8 cellular contexts compared by ENCODE assay signal in the genomic region with DNA sequence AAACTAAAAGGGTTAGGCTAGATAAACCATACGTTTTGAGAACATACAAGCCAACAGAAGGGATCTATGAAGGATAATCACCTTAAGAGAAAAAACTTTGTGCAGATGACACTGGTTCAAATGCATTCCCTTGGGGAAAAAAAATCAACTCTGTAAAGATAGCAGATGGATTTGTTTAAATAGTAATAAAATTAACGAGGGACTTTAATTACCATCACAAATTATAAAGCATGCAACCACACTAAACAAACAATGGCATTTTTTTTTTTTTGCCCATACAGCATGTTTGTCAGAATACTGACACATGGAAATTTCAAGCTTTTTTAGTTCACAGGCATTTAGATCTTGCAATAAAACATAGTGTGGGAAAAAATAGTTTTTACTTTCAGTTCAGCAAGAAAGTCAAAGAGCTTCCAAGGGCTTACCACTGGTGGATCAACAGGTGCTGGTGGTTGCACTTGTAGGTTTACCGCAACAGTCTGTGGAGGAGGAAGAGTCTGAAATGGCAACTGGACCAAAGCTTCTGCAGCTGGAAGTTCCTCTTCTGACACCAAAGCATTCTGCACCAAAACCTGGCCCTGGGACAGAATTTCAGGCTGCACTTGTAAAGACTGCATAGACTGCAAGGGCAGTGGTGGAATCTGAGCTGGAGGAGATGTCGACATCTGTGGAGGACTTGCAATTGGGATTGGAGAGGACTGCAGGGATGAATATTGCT. TPM values are rescaled to one million over a fixed set of nuclear protein-coding genes. Genes with fewer than 3 reads are reported as not detected.
A peak's percentile ranks its signal among the peaks of the same experiment; 100 is the strongest.
DNase-seq lines count a peak whose midpoint lies in the region; ATAC-seq and TF ChIP-seq lines count a peak whose summit lies in the region.

No MANE protein-coding gene starts in this region.

- no peak overlapping the region for H3K4me3 ChIP-seq in mesenchymal stem cell (ENCODE audit: insufficient read depth in 1 of 2, low read depth in 1 of 2, low read length in 2 of 2)
- no peak overlapping the region for H3K4me3 ChIP-seq in uterus

- no peak overlapping the region for H3K27ac ChIP-seq in mesenchymal stem cell (ENCODE audit: low read length, poor library complexity, severe bottlenecking)
- H3K27ac ChIP-seq in uterus, result no peak overlapping the region

- no peak for TF ChIP-seq CTCF in uterus (IDR thresholded peaks at IDR 0.05)

- no peaks in the 10 kb centered on the region for H3K27me3 Mint-ChIP-seq in activated T-cell treated with anti-CD3 and anti-CD28 coated beads, Interleukin-2, amount 50 U/mL, for 24 hours

- H3K4me1 ChIP-seq in mesenchymal stem cell (ENCODE audit: control insufficient read depth, insufficient read depth, low read depth, low read length) (no peaks in the 10 kb centered on the region), uterus (no peaks in the 10 kb centered on the region)

- peak overlapping the region; percentile 86 for H3K27ac Mint-ChIP-seq in activated T-cell treated with anti-CD3 and anti-CD28 coated beads, Interleukin-2, amount 50 U/mL, for 24 hours

- H3K9me3 Mint-ChIP-seq in activated T-cell treated with anti-CD3 and anti-CD28 coated beads, Interleukin-2, amount 50 U/mL, for 24 hours, result peaks cover under 1% of the 10 kb centered on the region

- peaks cover 41% of the 10 kb centered on the region for H3K4me1 Mint-ChIP-seq in activated T-cell treated with anti-CD3 and anti-CD28 coated beads, Interleukin-2, amount 50 U/mL, for 24 hours (ENCODE audit: low read depth)

- H3K9me3 ChIP-seq in mesenchymal stem cell (ENCODE audit: control insufficient read depth, low read length), result peaks cover 3% of the 10 kb centered on the region
- no peaks in the 10 kb centered on the region for H3K9me3 ChIP-seq in uterus

- H3K9ac ChIP-seq in mesenchymal stem cell (ENCODE audit: low read length), result no peak overlapping the region

- no peak overlapping the region for H3K4ac ChIP-seq in mesenchymal stem cell (ENCODE audit: low read depth in 1 of 2, low read length in 2 of 2)

- intact Hi-C loops in uterus (cut with DNase I; ENCODE audit: low total_unique reads), result no loop called here

- H3K4me3 Mint-ChIP-seq in activated T-cell treated with anti-CD3 and anti-CD28 coated beads, Interleukin-2, amount 50 U/mL, for 24 hours, result peak overlapping the region; percentile 9

- H4K8ac ChIP-seq in mesenchymal stem cell (ENCODE audit: low read length), result no peak overlapping the region

- H3K18ac ChIP-seq in mesenchymal stem cell (ENCODE audit: low read depth in 1 of 2, low read length in 2 of 2), result no peak overlapping the region

- H2AK5ac ChIP-seq in mesenchymal stem cell (ENCODE audit: low read length, severe bottlenecking), result no peak overlapping the region

- no peak overlapping the region for H2BK120ac ChIP-seq in mesenchymal stem cell (ENCODE audit: low read depth, low read length)

- no peak overlapping the region for H3K4me2 ChIP-seq in mesenchymal stem cell (ENCODE audit: low read length, poor library complexity, severe bottlenecking)

- H3K23ac ChIP-seq in mesenchymal stem cell (ENCODE audit: low read length in 2 of 2), result no peak overlapping the region

- WGBS in mesenchymal stem cell, result 97% methylated on average over 3 of the region's 4 CpGs

- H2BK15ac ChIP-seq in mesenchymal stem cell (ENCODE audit: low read depth, poor library complexity, severe bottlenecking), result no peak overlapping the region

- TF ChIP-seq POLR2A in uterus (IDR thresholded peaks at IDR 0.05), result no peak

- H3K27me3 ChIP-seq in mesenchymal stem cell (ENCODE audit: control insufficient read depth in 1 of 2, insufficient read depth in 1 of 2, low read length in 2 of 2), result no peaks in the 10 kb centered on the region
- no peaks in the 10 kb centered on the region for H3K27me3 ChIP-seq in uterus

- peaks cover 21% of the 10 kb centered on the region for H3K79me1 ChIP-seq in mesenchymal stem cell (replicated peaks; ENCODE audit: low read length, poor library complexity, severe bottlenecking)

- ATAC-seq in HG02938 (IDR thresholded peaks at IDR 0.05; ENCODE audit: unreplicated experiment), result peak; percentile 77

- H2AFZ ChIP-seq in mesenchymal stem cell (ENCODE audit: low read depth, low read length), result no peak overlapping the region

- in situ Hi-C loops in ACHN (cut with HindIII; ENCODE audit: low pct_ligation_motif_present, low pct_unique_long_range_greater_than_20kb, low sequenced_read_pairs), result no loop called here

- H2BK12ac ChIP-seq in mesenchymal stem cell (ENCODE audit: low read length in 2 of 2), result no peak overlapping the region

- peaks cover 75% of the 10 kb centered on the region for H3K36me3 Mint-ChIP-seq in activated T-cell treated with anti-CD3 and anti-CD28 coated beads, Interleukin-2, amount 50 U/mL, for 24 hours (ENCODE audit: low read depth)

- no peak overlapping the region for H3K14ac ChIP-seq in mesenchymal stem cell (ENCODE audit: low read length in 2 of 2)

- no peak overlapping the region for H4K91ac ChIP-seq in mesenchymal stem cell (ENCODE audit: low read length)

- DNase-seq in activated T-cell treated with anti-CD3 and anti-CD28 coated beads, Interleukin-2, amount 50 U/mL, for 24 hours, result no peak
- no peak for DNase-seq in activated T-cell treated with anti-CD3 and anti-CD28 coated beads, Interleukin-2, amount 50 U/mL, for 1 hour
- DNase-seq in NOMO-1 (lab: John Stamatoyannopoulos, UW; ENCODE audit: unreplicated experiment in 2 of 2) (peak; percentile 84 to 98), mesenchymal stem cell (peak; percentile 6), uterus (no peak), ACHN (no peak), NCI-H2029 treated with DMSO at 0.1 percent for 48 hours (lab: John Stamatoyannopoulos, UW) (no peak)

- no peak overlapping the region for H2BK5ac ChIP-seq in mesenchymal stem cell (ENCODE audit: low read depth, low read length, poor library complexity, severe bottlenecking)

- H3K36me3 ChIP-seq in mesenchymal stem cell (ENCODE audit: control insufficient read depth in 1 of 2, insufficient read depth in 2 of 2, low read depth in 1 of 2, low read length in 2 of 2) (peaks cover 23 to 61% of the 10 kb centered on the region in 2 experiments), uterus (no peaks in the 10 kb centered on the region)

RNA-seq across cellular contexts. Expression of a gene that starts 53.1 kb away (rescaled TPM):
- polyA plus RNA-seq in mesenchymal stem cell (2013, experiment 1 of 2), result 49.8 TPM
- 44.4 TPM for polyA plus RNA-seq in mesenchymal stem cell (2013, experiment 2 of 2)
- total RNA-seq in uterus, result 100 to 1,000 TPM in 2 of 4 donors, 10 to 100 TPM in 2; 28.5 to 164 (median 87.1) TPM

Comparison
In these comparisons a context has a peak if more than half of its experiments do, and no peak if none do; other contexts are left out.
1. DNase-seq: peak in NOMO-1 (2 of 2) and mesenchymal stem cell (single experiment); none in activated T-cell treated with anti-CD3 and anti-CD28 coated beads, Interleukin-2, amount 50 U/mL, for 24 hours (single experiment), activated T-cell treated with anti-CD3 and anti-CD28 coated beads, Interleukin-2, amount 50 U/mL, for 1 hour (single experiment), uterus (0 of 2), ACHN (single experiment) and NCI-H2029 treated with DMSO at 0.1 percent for 48 hours (single experiment).